21 cellular contexts compared by ENCODE assay signal in genomic region chr5:39561421-39561820, GRCh38.
"Had no signal": no experiment of that assay in that cellular context is flagged by ENCODE, and none has a peak within 500 bp of the region (broad histone marks: within the 10 kb centered on the region; RNA-seq: fewer than 3 reads in every experiment).

No MANE protein-coding gene starts in this region.

- DNase-seq: KBM-7, MV-4-11, NCI-H1048, NCI-H1105, NCI-H1417, NCI-H1436 treated with DMSO at 0.1 percent for 48 hours, NCI-H1694, NCI-H187 treated with DMSO at 0.1 percent for 48 hours, NCI-H2029 treated with DMSO at 0.1 percent for 48 hours, NCI-H2227 treated with DMSO at 0.1 percent for 48 hours, NCI-H524, NCI-H526 treated with DMSO at 0.1 percent for 48 hours, NCI-H774, Right ventricle myocardium superior, RPMI8226, SIG-M5, SK-N-SH had no signal

- H3K27ac ChIP-seq: HL-60, SJSA1 had no signal

- H3K27me3 ChIP-seq: SJSA1 had no signal

- FAIRE-seq: HTR-8/SVneo, RCC 7860 had no signal

- H3K4me2 ChIP-seq: SK-N-SH had no signal

- H3K4me3 ChIP-seq: SJSA1 had no signal

- H3K9me3 ChIP-seq: SJSA1, SK-N-SH had no signal

- H3K4me1 ChIP-seq: SJSA1 had no signal

- H3K36me3 ChIP-seq: SJSA1 had no signal

- H3K9ac ChIP-seq: SK-N-SH had no signal
